ENCODE assay signal across 9 cellular contexts in genomic region chr17:76866774-76867577, GRCh38. TPM values are rescaled to one million over a fixed set of nuclear protein-coding genes. Genes with fewer than 3 reads are reported as not detected.
DNase-seq lines count a peak whose midpoint lies in the region; ATAC-seq and TF ChIP-seq lines count a peak whose summit lies in the region.
"Had no signal": no experiment of that assay in that cellular context is flagged by ENCODE, and none has a peak within 500 bp of the region (broad histone marks: within the 10 kb centered on the region; RNA-seq: fewer than 3 reads in every experiment).

No MANE protein-coding gene starts in this region.

- H3K4me3 Mint-ChIP-seq in activated naive CD8-positive, alpha-beta T cell: peak overlapping the region; percentile 18
- no peak overlapping the region for H3K4me3 Mint-ChIP-seq in activated naive CD8-positive, alpha-beta T cell treated with anti-CD3 and anti-CD28 coated beads for 36 hours
- no peak overlapping the region for H3K4me3 Mint-ChIP-seq in CD14-positive monocyte

- no peaks in the 10 kb centered on the region for H3K36me3 Mint-ChIP-seq in activated naive CD8-positive, alpha-beta T cell
- no peaks in the 10 kb centered on the region for H3K36me3 Mint-ChIP-seq in activated naive CD8-positive, alpha-beta T cell treated with anti-CD3 and anti-CD28 coated beads for 36 hours
- peaks cover 2 to 3% of the 10 kb centered on the region in 2 donors for H3K36me3 Mint-ChIP-seq in CD14-positive monocyte

- H3K27ac Mint-ChIP-seq in activated naive CD8-positive, alpha-beta T cell: no peak overlapping the region
- no peak overlapping the region for H3K27ac Mint-ChIP-seq in activated naive CD8-positive, alpha-beta T cell treated with anti-CD3 and anti-CD28 coated beads for 36 hours
- H3K27ac Mint-ChIP-seq in CD14-positive monocyte: no peak overlapping the region

- H3K27me3 Mint-ChIP-seq in activated naive CD8-positive, alpha-beta T cell: peaks cover 8% of the 10 kb centered on the region
- H3K27me3 Mint-ChIP-seq in activated naive CD8-positive, alpha-beta T cell treated with anti-CD3 and anti-CD28 coated beads for 36 hours: peaks cover 29% of the 10 kb centered on the region
- peaks cover 35 to 60% (median 42%) of the 10 kb centered on the region in 3 donors for H3K27me3 Mint-ChIP-seq in CD14-positive monocyte (ENCODE audit: low read depth in 3 of 3)

- H3K27me3 ChIP-seq in foreskin keratinocyte (peaks cover 53% of the 10 kb centered on the region), ascending aorta (peaks cover 15% of the 10 kb centered on the region)

- no peaks in the 10 kb centered on the region for H3K9me3 ChIP-seq in ascending aorta

- no peaks in the 10 kb centered on the region for H3K9me3 Mint-ChIP-seq in activated naive CD8-positive, alpha-beta T cell (ENCODE audit: low read depth)
- no peaks in the 10 kb centered on the region for H3K9me3 Mint-ChIP-seq in activated naive CD8-positive, alpha-beta T cell treated with anti-CD3 and anti-CD28 coated beads for 36 hours
- H3K9me3 Mint-ChIP-seq in CD14-positive monocyte: peaks cover 0 to 10% (median 4%) of the 10 kb centered on the region in 7 donors

- H3K4me1 ChIP-seq in foreskin keratinocyte: peaks cover 13% of the 10 kb centered on the region
- peaks cover 0 to 12% of the 10 kb centered on the region in 2 donors for H3K4me1 ChIP-seq in ascending aorta

- no peak for DNase-seq in activated naive CD8-positive, alpha-beta T cell treated with anti-CD3 and anti-CD28 coated beads for 36 hours
- DNase-seq in T1000 (lab: John Stamatoyannopoulos, UW) (peak; percentile 68), foreskin keratinocyte (peak; percentile 17 to 71), HuH-7.5 (ENCODE audit: low spot score) (no peak), ascending aorta (ENCODE audit: low spot score in 2 of 2) (no peak), CD14-positive monocyte (ENCODE audit: low spot score) (no peak)
- DNase-seq: activated CD8-positive, alpha-beta memory T cell treated with anti-CD3 and anti-CD28 coated beads for 24 hours had no signal

- no peak overlapping the region for H3K4me3 ChIP-seq in ascending aorta

- H3K27ac ChIP-seq in foreskin keratinocyte (no peak overlapping the region), ascending aorta (no peak overlapping the region)

- no peaks in the 10 kb centered on the region for H3K36me3 ChIP-seq in ascending aorta

- intact Hi-C loops in ascending aorta (cut with DNase I): loop anchor here (10.0 kb wide), 1 partner anchor 378 kb away; no protein-coding TSS in a partner anchor
- intact Hi-C loops in CD14-positive monocyte (cut with micrococcal nuclease): loop anchor here in 1 of 2 donors (5.0 kb wide), 2 partner anchors 200 to 380 kb away; no protein-coding TSS in a partner anchor

- peak; percentile 39 for ATAC-seq in foreskin keratinocyte
- no peak for ATAC-seq in HG02870 (IDR thresholded peaks at IDR 0.05; ENCODE audit: unreplicated experiment)

- peaks cover 7% of the 10 kb centered on the region for H3K4me1 Mint-ChIP-seq in activated naive CD8-positive, alpha-beta T cell (ENCODE audit: low read depth)
- H3K4me1 Mint-ChIP-seq in activated naive CD8-positive, alpha-beta T cell treated with anti-CD3 and anti-CD28 coated beads for 36 hours: peaks cover 2% of the 10 kb centered on the region
- peaks cover 9% of the 10 kb centered on the region for H3K4me1 Mint-ChIP-seq in CD14-positive monocyte

- TF ChIP-seq CTCF in foreskin keratinocyte (conservative IDR thresholded peaks at IDR 0.05) (no peak), ascending aorta (IDR thresholded peaks at IDR 0.05) (no peak), CD14-positive monocyte (IDR thresholded peaks at IDR 0.05) (no peak)

RNA-seq across cellular contexts. Expression of gene MGAT5B, which starts 1.2 kb away (rescaled TPM):
- total RNA-seq in activated naive CD8-positive, alpha-beta T cell treated with anti-CD3 and anti-CD28 coated beads for 36 hours: under 1 TPM; 0.12 to 0.18 TPM
- total RNA-seq in foreskin keratinocyte: 0.49 and 0.65 TPM in 2 replicates
- 0.29 and 0.59 TPM in 2 replicates for polyA plus RNA-seq in foreskin keratinocyte
- total RNA-seq in ascending aorta: not detected
- polyA plus RNA-seq in CD14-positive monocyte: not detected

Comparison
In these comparisons a context has a peak if more than half of its experiments do, and no peak if none do; other contexts are left out.
1. DNase-seq: peak in T1000 (single experiment) and foreskin keratinocyte (2 of 2); none in activated naive CD8-positive, alpha-beta T cell treated with anti-CD3 and anti-CD28 coated beads for 36 hours (single experiment), HuH-7.5 (single experiment), ascending aorta (0 of 2) and CD14-positive monocyte (single experiment).